In genomic region chr10:12902135-12902572, GRCh38 we compare ENCODE assay signal across 9 cellular contexts.
A peak's percentile ranks its signal among the peaks of the same experiment; 100 is the strongest.
DNase-seq lines count a peak whose midpoint lies in the region; ATAC-seq and TF ChIP-seq lines count a peak whose summit lies in the region.
"Had no signal": no experiment of that assay in that cellular context is flagged by ENCODE, and none has a peak within 500 bp of the region (broad histone marks: within the 10 kb centered on the region; RNA-seq: fewer than 3 reads in every experiment).

No MANE protein-coding gene starts in this region.

- no peak for TF ChIP-seq POLR2A in esophagus muscularis mucosa (IDR thresholded peaks at IDR 0.05; ENCODE audit: low read depth)

- H3K27ac Mint-ChIP-seq in activated CD8-positive, alpha-beta T cell treated with anti-CD3 and anti-CD28 coated beads for 36 hours = no peak overlapping the region

- H3K4me3 Mint-ChIP-seq in activated CD8-positive, alpha-beta T cell treated with anti-CD3 and anti-CD28 coated beads for 36 hours = no peak overlapping the region

- H3K27me3 ChIP-seq in esophagus muscularis mucosa = no peaks in the 10 kb centered on the region

- H3K4me1 Mint-ChIP-seq in activated CD8-positive, alpha-beta T cell treated with anti-CD3 and anti-CD28 coated beads for 36 hours (ENCODE audit: low read depth) = no peaks in the 10 kb centered on the region

- no peaks in the 10 kb centered on the region for H3K9me3 Mint-ChIP-seq in activated CD8-positive, alpha-beta T cell treated with anti-CD3 and anti-CD28 coated beads for 36 hours

- H3K4me3 ChIP-seq in esophagus muscularis mucosa = no peak overlapping the region

- POLR2A ChIA-PET in activated CD8-positive, alpha-beta T cell treated with anti-CD3 and anti-CD28 coated beads for 36 hours (lab: Charles Lee) = interaction anchor here (0.7 kb wide), 1 partner anchor 365 kb away, joined by 3 read pairs; no protein-coding TSS in a partner anchor

- peaks cover 0 to 17% (median 11%) of the 10 kb centered on the region in 4 donors for H3K4me1 ChIP-seq in esophagus muscularis mucosa

- 16% methylated on average over 2 of the region's 2 CpGs for WGBS in esophagus muscularis mucosa

- ATAC-seq in activated CD8-positive, alpha-beta T cell treated with anti-CD3 and anti-CD28 coated beads for 36 hours = peak; percentile 37
- no peak for ATAC-seq in GM19455 (IDR thresholded peaks at IDR 0.05; ENCODE audit: unreplicated experiment)

- no peaks in the 10 kb centered on the region for H3K9me3 ChIP-seq in esophagus muscularis mucosa

- peak; percentile 64 for DNase-seq in AG08396 (ENCODE audit: low spot score)
- peak; percentile 68 for DNase-seq in NCI-H2227 (lab: John Stamatoyannopoulos, UW; ENCODE audit: unreplicated experiment)
- peak; percentile 75 for DNase-seq in activated CD8-positive, alpha-beta T cell treated with anti-CD3 and anti-CD28 coated beads for 36 hours
- DNase-seq in esophagus muscularis mucosa (ENCODE audit: extremely low spot score) = no peak
- peak; percentile 19 for DNase-seq in non-pigmented ciliary epithelial cell (ENCODE audit: low read depth)
- no peak for DNase-seq in NCI-H1048 (lab: John Stamatoyannopoulos, UW)

- H3K27me3 Mint-ChIP-seq in activated CD8-positive, alpha-beta T cell treated with anti-CD3 and anti-CD28 coated beads for 36 hours = peaks cover 8% of the 10 kb centered on the region

- H3K36me3 ChIP-seq in esophagus muscularis mucosa = peaks cover 0 to 6% (median 0%) of the 10 kb centered on the region in 4 donors

- CTCF ChIA-PET in activated CD8-positive, alpha-beta T cell treated with anti-CD3 and anti-CD28 coated beads for 36 hours (lab: Charles Lee) = interaction anchor here (0.6 to 2.4 kb wide), 42 partner anchors 9 to 687 kb away, joined by 3 to 18 read pairs (median 4); no protein-coding TSS in a partner anchor

- intact Hi-C loops in activated CD8-positive, alpha-beta T cell treated with anti-CD3 and anti-CD28 coated beads for 36 hours (cut with micrococcal nuclease) = no loop called here
- intact Hi-C loops in esophagus muscularis mucosa (cut with DNase I) = loop anchor here (2.0 to 5.0 kb wide), 3 partner anchors 115 to 640 kb away; no protein-coding TSS in a partner anchor

- TF ChIP-seq CTCF in GM12874 (IDR thresholded peaks at IDR 0.05; ENCODE audit: insufficient read depth, low read depth, low read length) = peak; percentile 58
- TF ChIP-seq CTCF in activated CD8-positive, alpha-beta T cell treated with anti-CD3 and anti-CD28 coated beads for 36 hours (IDR thresholded peaks at IDR 0.05) = peak; percentile 87
- TF ChIP-seq CTCF in esophagus muscularis mucosa (IDR thresholded peaks at IDR 0.05) = peak; percentile 71 to 84 (median 79)

- TF ChIP-seq EP300 in esophagus muscularis mucosa (IDR thresholded peaks at IDR 0.05) = no peak

- H3K27ac ChIP-seq in esophagus muscularis mucosa (replicated peaks in 1 of 4) = no peak overlapping the region
- H3K27ac ChIP-seq: HL-60 had no signal

- no peaks in the 10 kb centered on the region for H3K36me3 Mint-ChIP-seq in activated CD8-positive, alpha-beta T cell treated with anti-CD3 and anti-CD28 coated beads for 36 hours (ENCODE audit: low read depth)

Comparison
In these comparisons a context has a peak if more than half of its experiments do, and no peak if none do; other contexts are left out.
1. DNase-seq: peak in AG08396 (single experiment), NCI-H2227 (single experiment), activated CD8-positive, alpha-beta T cell treated with anti-CD3 and anti-CD28 coated beads for 36 hours (single experiment) and non-pigmented ciliary epithelial cell (single experiment); none in esophagus muscularis mucosa (single experiment) and NCI-H1048 (single experiment).
2. Peak in every context shown above with its lines, with median percentiles within 50 percentile points of each other: CTCF ChIP-seq.